Comparison of ENCODE assay signal across 8 cellular contexts in the genomic region with DNA sequence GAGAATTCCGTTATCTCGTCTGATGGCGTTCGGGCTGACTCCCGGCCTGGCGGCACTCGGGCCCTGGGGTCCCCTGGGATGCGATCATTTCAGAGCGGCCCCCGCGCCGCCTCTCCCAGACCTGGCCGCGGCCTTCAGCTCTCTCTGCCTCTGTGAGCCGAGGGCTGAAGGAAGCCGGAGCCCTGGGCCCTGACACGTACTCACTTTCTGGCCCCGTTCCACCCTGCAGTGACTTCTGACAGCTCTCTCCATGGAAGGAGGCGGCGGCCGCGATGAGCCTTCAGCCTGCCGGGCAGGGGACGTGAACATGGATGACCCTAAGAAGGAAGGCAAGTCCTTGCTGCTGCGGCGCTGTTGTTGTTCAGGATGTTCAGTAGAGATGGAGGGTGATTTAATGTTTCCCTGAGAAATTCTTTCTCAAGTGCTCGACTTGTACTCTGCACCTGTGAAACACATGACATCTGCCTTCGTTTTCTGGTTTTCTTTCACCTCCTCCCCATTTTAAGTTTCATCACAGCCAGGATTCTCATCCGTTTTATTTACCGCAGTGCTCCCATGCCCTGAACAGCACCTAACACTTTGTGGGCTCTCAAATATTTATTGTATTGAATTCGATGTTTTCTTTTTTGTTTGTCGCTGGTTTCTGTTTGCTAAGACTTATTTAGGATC. TPM values are rescaled to one million over a fixed set of nuclear protein-coding genes. Genes with fewer than 3 reads are reported as not detected.
DNase-seq lines count a peak whose midpoint lies in the region; ATAC-seq and TF ChIP-seq lines count a peak whose summit lies in the region.

No MANE protein-coding gene starts in this region.

- no peaks in the 10 kb centered on the region for H3K27me3 Mint-ChIP-seq in activated CD4-positive, alpha-beta memory T cell treated with anti-CD3 and anti-CD28 coated beads, Interleukin-2, amount 10 ng/mL, durations not matched to agents 7 days and 5 days

- intact Hi-C loops in left ventricle myocardium superior (cut with micrococcal nuclease): no loop called here

- peak overlapping the region; percentile 85 for H3K4me3 ChIP-seq in skeletal muscle cell (ENCODE audit: low read depth, low read length)

- CTCF ChIA-PET in activated CD4-positive, alpha-beta memory T cell treated with anti-CD3 and anti-CD28 coated beads, Interleukin-2, amount 10 ng/mL, durations not matched to agents 7 days and 5 days (lab: Charles Lee): interaction anchor here (0.7 to 2.6 kb wide), 6 partner anchors 15 to 291 kb away, joined by 3 to 16 read pairs (median 8); partner anchors contain the start of gene CDPF1

- peaks cover 3% of the 10 kb centered on the region for H3K9me3 Mint-ChIP-seq in activated CD4-positive, alpha-beta memory T cell treated with anti-CD3 and anti-CD28 coated beads, Interleukin-2, amount 10 ng/mL, durations not matched to agents 7 days and 5 days

- peaks cover 60% of the 10 kb centered on the region for H3K36me3 Mint-ChIP-seq in activated CD4-positive, alpha-beta memory T cell treated with anti-CD3 and anti-CD28 coated beads, Interleukin-2, amount 10 ng/mL, durations not matched to agents 7 days and 5 days (ENCODE audit: low read depth)

- H3K4me3 Mint-ChIP-seq in activated CD4-positive, alpha-beta memory T cell treated with anti-CD3 and anti-CD28 coated beads, Interleukin-2, amount 10 ng/mL, durations not matched to agents 7 days and 5 days: peak overlapping the region; percentile 88

- ATAC-seq in GM19438 (IDR thresholded peaks at IDR 0.05; ENCODE audit: low read depth, unreplicated experiment): peak; percentile 1
- ATAC-seq in left ventricle myocardium superior: peak; percentile 2
- ATAC-seq in omental fat pad (ENCODE audit: low FRiP score): no peak

- no peak for TF ChIP-seq CTCF in omental fat pad (IDR thresholded peaks at IDR 0.05)

- POLR2A ChIA-PET in activated CD4-positive, alpha-beta memory T cell treated with anti-CD3 and anti-CD28 coated beads, Interleukin-2, amount 10 ng/mL, durations not matched to agents 7 days and 5 days (lab: Charles Lee): interaction anchor here (1.5 to 6.4 kb wide), 9 partner anchors 10 to 261 kb away, joined by 3 to 48 read pairs (median 19); partner anchors contain the start of genes CDPF1 and TRMU

- H3K27ac Mint-ChIP-seq in activated CD4-positive, alpha-beta memory T cell treated with anti-CD3 and anti-CD28 coated beads, Interleukin-2, amount 10 ng/mL, durations not matched to agents 7 days and 5 days: peak overlapping the region; percentile 70

- H3K4me1 Mint-ChIP-seq in activated CD4-positive, alpha-beta memory T cell treated with anti-CD3 and anti-CD28 coated beads, Interleukin-2, amount 10 ng/mL, durations not matched to agents 7 days and 5 days: peaks cover 62% of the 10 kb centered on the region

- DNase-seq in CD1c-positive myeloid dendritic cell (ENCODE audit: extremely low spot score): peak; percentile 5
- peak; percentile 32 for DNase-seq in HuH-7 (ENCODE audit: low spot score)
- peak; percentile 37 for DNase-seq in activated CD4-positive, alpha-beta memory T cell treated with anti-CD3 and anti-CD28 coated beads, Interleukin-2, amount 10 ng/mL, durations not matched to agents 7 days and 5 days
- DNase-seq in left ventricle myocardium superior: peak; percentile 50
- no peak for DNase-seq in skeletal muscle cell (ENCODE audit: low read depth)
- DNase-seq in NCI-H1930 (lab: John Stamatoyannopoulos, UW): no peak
- no peak for DNase-seq in omental fat pad (ENCODE audit: low spot score)

RNA-seq across cellular contexts. Expression of gene GTSE1, which starts 0.6 kb away (rescaled TPM):
- total RNA-seq in activated CD4-positive, alpha-beta memory T cell treated with anti-CD3 and anti-CD28 coated beads, Interleukin-2, amount 10 ng/mL, durations not matched to agents 7 days and 5 days: 10 to 100 TPM; 67.6 to 76.2 TPM
- 0.45 TPM for total RNA-seq in left ventricle myocardium superior
- 1 to 10 TPM in 3 of 4 donors, not detected in 1; 1.1 to 2.5 (median 1.3) TPM for total RNA-seq in omental fat pad

RNA-seq across cellular contexts. Expression of gene TTC38, which starts 29.5 kb away (rescaled TPM):
- total RNA-seq in activated CD4-positive, alpha-beta memory T cell treated with anti-CD3 and anti-CD28 coated beads, Interleukin-2, amount 10 ng/mL, durations not matched to agents 7 days and 5 days: 10 to 100 TPM; 17.8 to 20.7 TPM
- total RNA-seq in left ventricle myocardium superior: 24.0 TPM
- 100 to 1,000 TPM in 2 of 4 donors, 10 to 100 TPM in 2; 49.8 to 116 (median 76.8) TPM for total RNA-seq in omental fat pad

RNA-seq across cellular contexts. Expression of gene PKDREJ, which starts 34.1 kb away (rescaled TPM):
- not detected for total RNA-seq in activated CD4-positive, alpha-beta memory T cell treated with anti-CD3 and anti-CD28 coated beads, Interleukin-2, amount 10 ng/mL, durations not matched to agents 7 days and 5 days
- not detected for total RNA-seq in left ventricle myocardium superior
- under 1 TPM in 1 of 4 donors, not detected in 3; 0.09 TPM for total RNA-seq in omental fat pad

RNA-seq across cellular contexts. Expression of gene TRMU, which starts 38.2 kb away (rescaled TPM):
- 10 to 100 TPM; 66.8 to 71.7 TPM for total RNA-seq in activated CD4-positive, alpha-beta memory T cell treated with anti-CD3 and anti-CD28 coated beads, Interleukin-2, amount 10 ng/mL, durations not matched to agents 7 days and 5 days
- 44.0 TPM for total RNA-seq in left ventricle myocardium superior
- 10 to 100 TPM; 19.3 to 62.8 (median 32.8) TPM for total RNA-seq in omental fat pad

RNA-seq across cellular contexts. Expression of gene CDPF1, which starts 47.2 kb away (rescaled TPM):
- total RNA-seq in activated CD4-positive, alpha-beta memory T cell treated with anti-CD3 and anti-CD28 coated beads, Interleukin-2, amount 10 ng/mL, durations not matched to agents 7 days and 5 days: 10 to 100 TPM in 1 of 2 experiments, 1 to 10 TPM in 1; 9.6 to 11.8 TPM
- total RNA-seq in left ventricle myocardium superior (6.2 TPM), omental fat pad (10 to 100 TPM in 2 of 4 donors, 1 to 10 TPM in 2; 5.7 to 18.8 (median 8.5) TPM)

Comparison
In these comparisons a context has a peak if more than half of its experiments do, and no peak if none do; other contexts are left out.
1. DNase-seq: peak in CD1c-positive myeloid dendritic cell (single experiment), HuH-7 (single experiment), activated CD4-positive, alpha-beta memory T cell treated with anti-CD3 and anti-CD28 coated beads, Interleukin-2, amount 10 ng/mL, durations not matched to agents 7 days and 5 days (single experiment) and left ventricle myocardium superior (single experiment); none in skeletal muscle cell (single experiment), NCI-H1930 (0 of 2) and omental fat pad (single experiment).
2. RNA of gene GTSE1, which starts 0.6 kb away (total RNA-seq): 67.6 to 76.2 TPM in activated CD4-positive, alpha-beta memory T cell treated with anti-CD3 and anti-CD28 coated beads, Interleukin-2, amount 10 ng/mL, durations not matched to agents 7 days and 5 days; 1.1 to 2.5 TPM in omental fat pad and 0.45 TPM in left ventricle myocardium superior (single experiment); every median in the first group is over 10 times any median in the second.